24 cellular contexts compared by ENCODE assay signal in the genomic region with DNA sequence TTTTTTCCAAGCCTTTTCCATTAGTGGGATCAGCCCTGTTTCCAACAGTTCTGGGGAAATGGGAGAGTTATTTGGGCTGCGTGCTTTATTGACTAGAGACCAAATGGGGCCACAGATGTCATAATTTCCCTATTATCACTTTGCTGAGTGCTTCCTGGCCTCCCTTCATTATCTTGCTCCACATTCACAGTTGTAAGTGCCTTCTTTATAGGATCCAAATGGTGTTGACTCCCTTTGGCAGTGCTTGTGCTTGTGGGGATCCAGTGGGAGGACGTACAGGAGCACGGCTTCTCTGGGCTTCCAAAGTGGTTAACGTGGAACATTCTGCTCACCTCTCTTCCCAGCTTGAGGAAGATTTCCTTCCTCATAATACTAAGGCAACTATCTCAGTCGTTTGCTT.
DNase-seq lines count a peak whose midpoint lies in the region; ATAC-seq, FAIRE-seq and TF ChIP-seq lines count a peak whose summit lies in the region.
"Had no signal": no experiment of that assay in that cellular context is flagged by ENCODE, and none has a peak within 500 bp of the region (broad histone marks: within the 10 kb centered on the region; RNA-seq: fewer than 3 reads in every experiment).

No MANE protein-coding gene starts in this region.

- 0 out of 2 replicates have a peak overlapping the region, but pooled peaks have one; percentile 7 for H2AFZ ChIP-seq in H1 (ENCODE audit: low read length)
- H2AFZ ChIP-seq: PC-9 had no signal

- no peak for DNase-seq in Right ventricle myocardium superior
- DNase-seq in cardiac septum (ENCODE audit: low spot score), result no peak
- DNase-seq in NCI-H1092 (lab: John Stamatoyannopoulos, UW), result peak; percentile 27
- DNase-seq in H1 (ENCODE audit: low read depth in 1 of 2, low spot score in 2 of 2), result no peak
- no peak for DNase-seq in aorta
- no peak for DNase-seq in stimulated activated CD4-positive, alpha-beta T cell treated with anti-CD3 and anti-CD28 coated beads, Interleukin-2, amount 100 ng/mL, for 48 hours
- DNase-seq in foreskin melanocyte, result no peak
- DNase-seq: C1 segment of cervical spinal cord; CD4-positive, alpha-beta memory T cell; COR-L47; DMS53; Karpas-422; NCI-H1105 treated with DMSO at 0.1 percent for 48 hours; NCI-H1694; NCI-H2029 treated with DMSO at 0.1 percent for 48 hours; NCI-H345; NCI-H510A treated with DMSO at 0.1 percent for 48 hours; NK-92 treated with Interleukin-12 subunit alpha and Interleukin-12 subunit beta, amount 100 ng/mL, for 24 hours; PC-9; RPMI8226; SHP77 treated with DMSO at 0.1 percent for 48 hours; T-helper 1 cell had no signal

- peak overlapping the region; percentile 51; the same call in 1 of the 2 replicates for H3K18ac ChIP-seq in H1 (ENCODE audit: extremely low read depth, low read length)

- no peak for TF ChIP-seq POLR2A in H1 (IDR thresholded peaks at IDR 0.05; ENCODE audit: control extremely low read depth in 1 of 2, low read depth in 2 of 2, low read length in 2 of 2)

- H2AK5ac ChIP-seq in H1 (ENCODE audit: low read depth, low read length), result no peak overlapping the region

- peak overlapping the region; percentile 91 for H2BK12ac ChIP-seq in H1 (ENCODE audit: low read depth, low read length)

- H3K79me1 ChIP-seq in H1 (ENCODE audit: low read depth, low read length), result no peaks in the 10 kb centered on the region

- peak overlapping the region; percentile 65 for H2BK120ac ChIP-seq in H1 (replicated peaks; ENCODE audit: low read depth, low read length)

- TF ChIP-seq CTCF in H1 (IDR thresholded peaks at IDR 0.05; ENCODE audit: control extremely low read depth in 1 of 3, insufficient read depth in 1 of 3, low read depth in 1 of 3, low read length in 3 of 3), result no peak

- peak overlapping the region; percentile 81; the same call in 1 of the 2 replicates for H2BK20ac ChIP-seq in H1 (ENCODE audit: low read length)

- peak overlapping the region; percentile 16 for H4K5ac ChIP-seq in H1 (ENCODE audit: insufficient read length, low read depth, low read length)

- H3K36me3 ChIP-seq in H1 (ENCODE audit: control insufficient read depth in 2 of 4, insufficient read depth in 4 of 4, low read length in 3 of 4), result no peaks in the 10 kb centered on the region
- no peaks in the 10 kb centered on the region for H3K36me3 ChIP-seq in aorta (ENCODE audit: control insufficient read depth in 1 of 2, insufficient read depth in 2 of 2, low read length in 1 of 2)

- TF ChIP-seq EP300 in H1 (IDR thresholded peaks at IDR 0.05; ENCODE audit: borderline replicate concordance in 1 of 2, low read depth in 2 of 2, low read length in 2 of 2), result no peak

- H3K56ac ChIP-seq in H1 (replicated peaks; ENCODE audit: insufficient read length, low read depth, low read length), result no peak overlapping the region

- H3K23me2 ChIP-seq in H1 (ENCODE audit: low read depth, low read length), result no peaks in the 10 kb centered on the region

- CTCF ChIA-PET in H1 (lab: Charles Lee; ENCODE audit: partially characterized antibody), result interaction anchor here (1.1 to 3.0 kb wide), 4 partner anchors 13 to 1098 kb away, joined by 3 to 11 read pairs (median 6); no protein-coding TSS in a partner anchor

- WGBS in H1 (ENCODE audit: extremely low coverage in 1 of 2, insufficient coverage in 1 of 2, insufficient read length in 1 of 2, insufficient replicate concordance in 2 of 2, low coverage in 1 of 2, low lambda C conversion rate in 2 of 2, missing lambda C conversion rate in 1 of 2), 2 experiments, result 79% methylated on average over 5 of the region's 5 CpGs; no CpG with 5 or more reads in 1 of the 2 experiments
- 56 to 60% methylated on average over 5 of the region's 5 CpGs for WGBS in aorta, 2 donors

- H4K91ac ChIP-seq in H1 (replicated peaks; ENCODE audit: insufficient read length, low read length), result peak overlapping the region; percentile 46

- ATAC-seq in Right ventricle myocardium superior (ENCODE audit: poor library complexity) (peak; percentile 46), aorta (ENCODE audit: low FRiP score) (peak; percentile 47)
- ATAC-seq: HCT116 had no signal

- peak overlapping the region in 1 of 2 experiments; percentile 32; a peak in 1 of 4 replicates for H3K4me2 ChIP-seq in H1 (ENCODE audit: insufficient read depth in 1 of 2, low read depth in 2 of 2, low read length in 2 of 2)
- H3K4me2 ChIP-seq: PC-9 had no signal

- H3K9ac ChIP-seq in H1 (replicated peaks in 1 of 4; ENCODE audit: extremely low read depth in 1 of 4, low read depth in 3 of 4, low read length in 3 of 4), result no peak overlapping the region

- H3K4me3 ChIP-seq in H1 (ENCODE audit: extremely low read depth in 1 of 4, insufficient read depth in 2 of 4, low read depth in 3 of 4, low read length in 4 of 4) (no peak overlapping the region), aorta (ENCODE audit: low read length in 2 of 2) (no peak overlapping the region)
- H3K4me3 ChIP-seq: PC-9 had no signal

- FAIRE-seq in H1 (lab: Jason Lieb, UNC), result no peak
- FAIRE-seq: G401.6 had no signal

- no peak overlapping the region for H3K23ac ChIP-seq in H1 (ENCODE audit: insufficient read length)

- H3K4me1 ChIP-seq in H1 (replicated peaks in 1 of 4; ENCODE audit: control insufficient read depth in 3 of 4, insufficient read depth in 4 of 4, low read length in 3 of 4), result peaks cover 3 to 24% (median 15%) of the 10 kb centered on the region in 4 experiments; a peak in 6 of 7 replicates
- no peaks in the 10 kb centered on the region for H3K4me1 ChIP-seq in aorta (ENCODE audit: control insufficient read depth in 1 of 2, insufficient read depth in 2 of 2, low read length in 2 of 2)

- H4K20me1 ChIP-seq in H1 (replicated peaks in 1 of 2; ENCODE audit: control insufficient read depth in 1 of 2, insufficient read depth in 2 of 2, low read length in 2 of 2), result no peaks in the 10 kb centered on the region

- no peak overlapping the region for H3K14ac ChIP-seq in H1 (ENCODE audit: insufficient read length)

- POLR2A ChIA-PET in H1 (lab: Charles Lee; ENCODE audit: partially characterized antibody), result no interaction called here

- H3K9me3 ChIP-seq in H1 (ENCODE audit: insufficient read depth in 2 of 2, low read depth in 1 of 2, low read length in 1 of 2), result no peaks in the 10 kb centered on the region
- H3K9me3 ChIP-seq in aorta (ENCODE audit: control insufficient read depth, low read length), result no peaks in the 10 kb centered on the region

- peaks cover 0 to 4% (median 2%) of the 10 kb centered on the region in 4 experiments; a peak in 1 of 7 replicates for H3K27me3 ChIP-seq in H1 (replicated peaks in 1 of 4; ENCODE audit: control insufficient read depth in 3 of 4, extremely low read depth in 1 of 4, insufficient read depth in 3 of 4, low read length in 3 of 4)
- peaks cover 0 to 1% of the 10 kb centered on the region in 2 donors for H3K27me3 ChIP-seq in aorta (ENCODE audit: control insufficient read depth in 1 of 2, insufficient read depth in 2 of 2, low read length in 1 of 2)

- H2BK5ac ChIP-seq in H1 (ENCODE audit: low read depth, low read length), result peak overlapping the region; percentile 82; the same call in 1 of the 2 replicates

- 0 out of 2 replicates have a peak overlapping the region, but pooled peaks have one; percentile 73 for H2BK15ac ChIP-seq in H1 (ENCODE audit: low read length)

- intact Hi-C loops in Right ventricle myocardium superior (cut with DNase I), result no loop called here
- intact Hi-C loops in cardiac septum (cut with DNase I), result no loop called here
- intact Hi-C loops in aorta (cut with DNase I), result no loop called here

- H4K8ac ChIP-seq in H1 (ENCODE audit: extremely low read depth, insufficient read depth, low read length), result no peak overlapping the region

- H3K27ac ChIP-seq in H1 (ENCODE audit: low read depth, low read length) (no peak overlapping the region), aorta (ENCODE audit: low read depth in 1 of 2, low read length in 2 of 2) (no peak overlapping the region)
- H3K27ac ChIP-seq: PC-9 had no signal

- TF ChIP-seq RAD21 in H1 (IDR thresholded peaks at IDR 0.05 in 1 of 2, conservative IDR thresholded peaks at IDR 0.05 in 1 of 2; ENCODE audit: low read depth in 2 of 2, low read length in 2 of 2), result no peak

- H3K79me2 ChIP-seq in H1 (ENCODE audit: control insufficient read depth in 1 of 2, insufficient read depth in 2 of 2, low read length in 2 of 2), result no peaks in the 10 kb centered on the region

- H3K4ac ChIP-seq in H1 (replicated peaks; ENCODE audit: insufficient read length, low read depth, low read length), result no peak overlapping the region

TF ChIP-seq in H1, 55 proteins besides CTCF, POLR2A, EP300 and RAD21:
- TF ChIP-seq RXRA (IDR thresholded peaks at IDR 0.05; ENCODE audit: insufficient read depth, low read depth, low read length), result no peak
- no peak for TF ChIP-seq CBX8 (IDR thresholded peaks at IDR 0.05; ENCODE audit: borderline replicate concordance, low read depth, low read length)
- no peak for TF ChIP-seq CREB1 (IDR thresholded peaks at IDR 0.05)
- TF ChIP-seq BRCA1 (IDR thresholded peaks at IDR 0.05; ENCODE audit: low read depth, low read length), result no peak
- no peak for TF ChIP-seq JUND (IDR thresholded peaks at IDR 0.05; ENCODE audit: low read length)
- TF ChIP-seq MAFK (IDR thresholded peaks at IDR 0.05; ENCODE audit: low read depth, low read length), result no peak
- TF ChIP-seq TBP (IDR thresholded peaks at IDR 0.05; ENCODE audit: low read depth, low read length), result no peak
- TF ChIP-seq BCL11A (IDR thresholded peaks at IDR 0.05; ENCODE audit: low read depth in 2 of 2, low read length in 2 of 2), result no peak
- no peak for TF ChIP-seq SIX5 (IDR thresholded peaks at IDR 0.05; ENCODE audit: low read depth, low read length)
- TF ChIP-seq SP4 (IDR thresholded peaks at IDR 0.05; ENCODE audit: low read length), result no peak
- no peak for TF ChIP-seq POU5F1 (IDR thresholded peaks at IDR 0.05; ENCODE audit: low read depth, low read length)
- TF ChIP-seq KDM4A (IDR thresholded peaks at IDR 0.05; ENCODE audit: low read depth, low read length, severe bottlenecking), result no peak
- no peak for TF ChIP-seq FOSL1 (IDR thresholded peaks at IDR 0.05; ENCODE audit: insufficient read depth, low read depth, low read length)
- TF ChIP-seq CEBPB (IDR thresholded peaks at IDR 0.05; ENCODE audit: low read depth, low read length), result no peak
- TF ChIP-seq POLR2AphosphoS5 (IDR thresholded peaks at IDR 0.05; ENCODE audit: low read depth, low read length), result no peak
- TF ChIP-seq RNF2 (IDR thresholded peaks at IDR 0.05; ENCODE audit: borderline replicate concordance, low read depth, low read length, missing control alignments, poor library complexity, severe bottlenecking), result no peak
